Comparison of ENCODE assay signal across 1 cellular context in genomic region chr15:68572309-68572708, GRCh38.
TF ChIP-seq lines count a peak whose summit lies in the region.

No MANE protein-coding gene starts in this region.

TF ChIP-seq in GM23338, 12 proteins besides CTCF, POLR2A, EP300 and RAD21 (continued from another document):
- TF ChIP-seq ZNF462 (CRISPR knock-in tag; IDR thresholded peaks at IDR 0.05) (no peak), JUNB (IDR thresholded peaks at IDR 0.05; ENCODE audit: unreplicated experiment) (no peak), EZH2 (IDR thresholded peaks at IDR 0.05; ENCODE audit: low read depth, unreplicated experiment) (no peak), ZNF114 (CRISPR knock-in tag; IDR thresholded peaks at IDR 0.05) (no peak), POLR2AphosphoS5 (IDR thresholded peaks at IDR 0.05; ENCODE audit: low read depth) (no peak)
